Comparison of ENCODE assay signal across 1 cellular context in the genomic region with DNA sequence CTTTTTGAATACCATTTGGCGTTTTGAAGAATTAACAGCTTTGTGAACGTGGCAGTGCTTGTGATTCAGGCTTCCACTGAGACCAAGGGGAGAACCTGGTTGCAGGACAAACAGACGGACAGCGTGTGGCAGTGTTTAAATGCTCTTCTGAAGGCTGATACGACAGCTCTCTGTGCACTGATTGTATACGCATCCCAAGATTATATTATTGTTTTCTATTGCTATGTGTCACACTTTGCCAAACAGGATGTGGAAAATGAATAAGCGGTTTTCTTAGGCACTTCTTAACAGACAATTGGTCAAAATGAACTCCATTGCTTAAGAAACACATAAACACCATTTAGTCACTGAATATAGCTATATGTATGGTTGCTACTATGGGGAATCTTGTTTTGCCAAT.
TF ChIP-seq lines count a peak whose summit lies in the region.

No MANE protein-coding gene starts in this region.

TF ChIP-seq in HepG2, 621 proteins besides CTCF, POLR2A, EP300 and RAD21:
- TF ChIP-seq STAG1 (CRISPR knock-in tag; IDR thresholded peaks at IDR 0.05): peak; percentile 20; the same call in 1 of the 2 replicates
